In genomic region chr3:132654190-132654589, GRCh38 we compare ENCODE assay signal across 30 cellular contexts. TPM values are rescaled to one million over a fixed set of nuclear protein-coding genes. Genes with fewer than 3 reads are reported as not detected.
DNase-seq lines count a peak whose midpoint lies in the region; ATAC-seq, FAIRE-seq and TF ChIP-seq lines count a peak whose summit lies in the region.
"Had no signal": no experiment of that assay in that cellular context is flagged by ENCODE, and none has a peak within 500 bp of the region (broad histone marks: within the 10 kb centered on the region; RNA-seq: fewer than 3 reads in every experiment).

No MANE protein-coding gene starts in this region.

- CTCF ChIA-PET in K562 (lab: Yijun Ruan, JAX; ENCODE audit: low intra/inter-chr PET ratio) = no interaction called here
- CTCF ChIA-PET in activated CD4-positive, alpha-beta memory T cell treated with anti-CD3 and anti-CD28 coated beads for 36 hours (lab: Charles Lee) = interaction anchor here (2.8 kb wide), 1 partner anchor 12 kb away, joined by 14 read pairs; no protein-coding TSS in a partner anchor

- H3K4me1 Mint-ChIP-seq in activated CD4-positive, alpha-beta memory T cell treated with anti-CD3 and anti-CD28 coated beads for 36 hours (ENCODE audit: low read depth) = peaks cover 22% of the 10 kb centered on the region

- H3K79me2 ChIP-seq in K562 (ENCODE audit: control insufficient read depth, insufficient read depth, low read length) = 0 out of 3 replicates have a peak, but pooled peaks cover 1% of the 10 kb centered on the region

- H3K4me3 ChIP-seq in K562 (no peak overlapping the region), brain microvascular endothelial cell (ENCODE audit: low read depth, low read length) (no peak overlapping the region)
- H3K4me3 ChIP-seq: body of pancreas, dorsolateral prefrontal cortex, gastroesophageal sphincter, GM12878, hepatocyte, suprapubic skin had no signal

- intact Hi-C loops in K562 (cut with micrococcal nuclease) = loop anchor here (10.0 kb wide), 1 partner anchor 391 kb away; no protein-coding TSS in a partner anchor
- intact Hi-C loops in activated CD4-positive, alpha-beta memory T cell treated with anti-CD3 and anti-CD28 coated beads for 36 hours (cut with micrococcal nuclease) = loop anchor here (10.0 kb wide), 1 partner anchor 791 kb away; no protein-coding TSS in a partner anchor

- ATAC-seq in K562 = no peak; the same call in 2 of the 3 replicates
- ATAC-seq: activated CD4-positive, alpha-beta T cell treated with anti-CD3 and anti-CD28 coated beads for 36 hours; activated naive CD8-positive, alpha-beta T cell treated with anti-CD3 and anti-CD28 coated beads, Interleukin-2, amount 50 U/mL, for 24 hours; body of pancreas; gastroesophageal sphincter; GM12878; left colon; sciatic nerve had no signal

- H3K27ac Mint-ChIP-seq in activated CD4-positive, alpha-beta memory T cell treated with anti-CD3 and anti-CD28 coated beads for 36 hours = no peak overlapping the region
- H3K27ac Mint-ChIP-seq: activated CD4-positive, alpha-beta T cell treated with anti-CD3 and anti-CD28 coated beads for 36 hours; activated naive CD8-positive, alpha-beta T cell treated with anti-CD3 and anti-CD28 coated beads, Interleukin-2, amount 50 U/mL, for 24 hours; activated T-cell treated with anti-CD3 and anti-CD28 coated beads, Interleukin-2, amount 50 U/mL, for 24 hours had no signal

- H3K4me3 Mint-ChIP-seq in activated CD4-positive, alpha-beta memory T cell treated with anti-CD3 and anti-CD28 coated beads for 36 hours = no peak overlapping the region
- H3K4me3 Mint-ChIP-seq: activated CD4-positive, alpha-beta T cell treated with anti-CD3 and anti-CD28 coated beads for 36 hours; activated naive CD8-positive, alpha-beta T cell treated with anti-CD3 and anti-CD28 coated beads, Interleukin-2, amount 50 U/mL, for 24 hours; activated T-cell treated with anti-CD3 and anti-CD28 coated beads, Interleukin-2, amount 50 U/mL, for 24 hours; CD4-positive, CD25-positive, alpha-beta regulatory T cell had no signal

- no peak overlapping the region for H3K9ac ChIP-seq in K562 (ENCODE audit: insufficient read depth in 1 of 2, low read depth in 2 of 2, low read length in 2 of 2)

- in situ Hi-C loops in K562 (cut with MboI) (no loop called here), brain microvascular endothelial cell (cut with HindIII; ENCODE audit: low pct_ligation_motif_present, low sequenced_read_pairs) (no loop called here)

- H2AFZ ChIP-seq in K562 (ENCODE audit: low read depth, low read length) = no peak overlapping the region
- H2AFZ ChIP-seq: hepatocyte had no signal

- no TSS peak for BruUV-seq in K562 (replicated peaks; lab: Mats Ljungman, UMichigan)

- FAIRE-seq in K562 (lab: Jason Lieb, UNC) = no peak
- FAIRE-seq: GM12878 had no signal

- WGBS in K562 (ENCODE audit: insufficient coverage, low coverage, missing lambda C conversion rate) = 4% methylated on average over 2 of the region's 2 CpGs

- H3K36me3 Mint-ChIP-seq in activated CD4-positive, alpha-beta memory T cell treated with anti-CD3 and anti-CD28 coated beads for 36 hours = peaks cover 2% of the 10 kb centered on the region

- peak; percentile 62 for DNase-seq in NCI-H2107 treated with DMSO at 0.1 percent for 48 hours (lab: John Stamatoyannopoulos, UW; ENCODE audit: unreplicated experiment)
- no peak for DNase-seq in NCI-H2107 (lab: John Stamatoyannopoulos, UW)
- peak; percentile 44 for DNase-seq in NCI-H748 (lab: John Stamatoyannopoulos, UW; ENCODE audit: unreplicated experiment)
- peak in 2 of 4 experiments; percentile 5 to 31 for DNase-seq in K562 (ENCODE audit: extremely low read depth in 1 of 4, low spot score in 3 of 4)
- DNase-seq in activated T-cell treated with anti-CD3 and anti-CD28 coated beads, Interleukin-2, amount 50 U/mL, for 48 hours = no peak
- no peak for DNase-seq in brain microvascular endothelial cell
- no peak for DNase-seq in activated CD4-positive, alpha-beta T cell treated with anti-CD3 and anti-CD28 coated beads, Interleukin-2, amount 50 U/mL, for 48 hours
- no peak for DNase-seq in activated CD4-positive, alpha-beta memory T cell treated with anti-CD3 and anti-CD28 coated beads for 36 hours
- DNase-seq: 8988T; activated CD4-positive, alpha-beta T cell treated with anti-CD3 and anti-CD28 coated beads for 36 hours; activated naive CD8-positive, alpha-beta T cell treated with anti-CD3 and anti-CD28 coated beads, Interleukin-2, amount 50 U/mL, for 24 hours; activated T-cell treated with anti-CD3 and anti-CD28 coated beads, Interleukin-2, amount 50 U/mL, for 24 hours; body of pancreas; CD4-positive, CD25-positive, alpha-beta regulatory T cell; dorsolateral prefrontal cortex; Kasumi-1; left colon; NCI-H2171 treated with DMSO at 0.1 percent for 48 hours; NCI-H526; RPMI8226; stimulated activated CD4-positive, alpha-beta T cell treated with anti-CD3 and anti-CD28 coated beads, Interleukin-4, amount 100 ng/mL, for 24 hours; stimulated activated naive CD4-positive, alpha-beta T cell; T-helper 2 cell had no signal

- H3K27ac ChIP-seq in K562 (ENCODE audit: extremely low read depth, low read depth, low read length) (no peak overlapping the region), brain microvascular endothelial cell (no peak overlapping the region)
- H3K27ac ChIP-seq: body of pancreas, gastroesophageal sphincter, hepatocyte, suprapubic skin had no signal

- peak; percentile 35; the same call in 1 of the 2 replicates for TF ChIP-seq EP300 in K562 (IDR thresholded peaks at IDR 0.05; ENCODE audit: low read length)

- H3K9me1 ChIP-seq in K562 (ENCODE audit: control insufficient read depth, insufficient read depth, low read length) = no peaks in the 10 kb centered on the region

- no peak for TF ChIP-seq RAD21 in K562 (CRISPR knock-in tag; conservative IDR thresholded peaks at IDR 0.05 in 1 of 2, IDR thresholded peaks at IDR 0.05 in 1 of 2)

- no peak for TF ChIP-seq CTCF in K562 (IDR thresholded peaks at IDR 0.05 in 2 of 3, conservative IDR thresholded peaks at IDR 0.05 in 1 of 3; ENCODE audit: insufficient read depth in 2 of 3, low read depth in 1 of 3, low read length in 3 of 3)
- TF ChIP-seq CTCF in brain microvascular endothelial cell (IDR thresholded peaks at IDR 0.05; ENCODE audit: low read depth, low read length, missing control alignments) = no peak

- no peaks in the 10 kb centered on the region for H4K20me1 ChIP-seq in K562 (replicated peaks; ENCODE audit: control insufficient read depth, insufficient read depth, low read length)

- no peaks in the 10 kb centered on the region for H3K27me3 Mint-ChIP-seq in activated CD4-positive, alpha-beta memory T cell treated with anti-CD3 and anti-CD28 coated beads for 36 hours
- H3K27me3 Mint-ChIP-seq: activated CD4-positive, alpha-beta T cell treated with anti-CD3 and anti-CD28 coated beads for 36 hours; activated naive CD8-positive, alpha-beta T cell treated with anti-CD3 and anti-CD28 coated beads, Interleukin-2, amount 50 U/mL, for 24 hours; activated T-cell treated with anti-CD3 and anti-CD28 coated beads, Interleukin-2, amount 50 U/mL, for 24 hours; CD4-positive, CD25-positive, alpha-beta regulatory T cell had no signal

- H3K36me3 ChIP-seq in K562 (ENCODE audit: control insufficient read depth, insufficient read depth, low read length) (no peaks in the 10 kb centered on the region), brain microvascular endothelial cell (replicated peaks) (no peaks in the 10 kb centered on the region)
- H3K36me3 ChIP-seq: gastroesophageal sphincter, suprapubic skin had no signal

- TF ChIP-seq POLR2A in K562 (conservative IDR thresholded peaks at IDR 0.05) = no peak

- no peaks in the 10 kb centered on the region for H3K9me3 ChIP-seq in K562 (replicated peaks; ENCODE audit: control insufficient read depth, insufficient read depth, low read depth, low read length)
- H3K9me3 ChIP-seq: body of pancreas, gastroesophageal sphincter, suprapubic skin had no signal

- H3K9me3 Mint-ChIP-seq in activated CD4-positive, alpha-beta memory T cell treated with anti-CD3 and anti-CD28 coated beads for 36 hours = no peaks in the 10 kb centered on the region
- H3K9me3 Mint-ChIP-seq: activated naive CD8-positive, alpha-beta T cell treated with anti-CD3 and anti-CD28 coated beads, Interleukin-2, amount 50 U/mL, for 24 hours; activated T-cell treated with anti-CD3 and anti-CD28 coated beads, Interleukin-2, amount 50 U/mL, for 24 hours; CD4-positive, CD25-positive, alpha-beta regulatory T cell had no signal

- POLR2A ChIA-PET in K562 (lab: Yijun Ruan, JAX) = no interaction called here
- POLR2A ChIA-PET in activated CD4-positive, alpha-beta memory T cell treated with anti-CD3 and anti-CD28 coated beads for 36 hours (lab: Charles Lee) = no interaction called here

- H3K4me1 ChIP-seq in K562 (replicated peaks in 1 of 2; ENCODE audit: control insufficient read depth in 2 of 2, insufficient read depth in 2 of 2, low read length in 2 of 2) = no peaks in the 10 kb centered on the region; a peak in 2 of 5 replicates

- H3K27me3 ChIP-seq in K562 (ENCODE audit: control insufficient read depth in 2 of 2, insufficient read depth in 2 of 2, low read length in 2 of 2) = no peaks in the 10 kb centered on the region
- H3K27me3 ChIP-seq in brain microvascular endothelial cell (replicated peaks) = no peaks in the 10 kb centered on the region
- H3K27me3 ChIP-seq: body of pancreas, dorsolateral prefrontal cortex, gastroesophageal sphincter, hepatocyte, suprapubic skin had no signal

- no peak overlapping the region for H3K4me2 ChIP-seq in K562 (ENCODE audit: insufficient read depth, low read length)
- H3K4me2 ChIP-seq: hepatocyte had no signal

RNA-seq across cellular contexts. Expression of gene ACAD11, which starts 5.4 kb away (rescaled TPM):
- 18.5 and 26.7 TPM in 2 replicates for total RNA-seq in K562 (2011; cell fraction: chromatin; rRNA removed; ENCODE audit: low replicate concordance)
- total RNA-seq in K562 (2011; cell fraction: nucleolus; rRNA removed) = 9.3 and 9.8 TPM in 2 replicates
- 11.5 and 14.9 TPM in 2 replicates for total RNA-seq in K562 (2011; cell fraction: nucleoplasm; rRNA removed)
- total RNA-seq in K562 (2014; rRNA removed) = 4.0 and 6.0 TPM in 2 replicates
- 3.5 and 4.2 TPM in 2 replicates for total RNA-seq in K562 (2014; rRNA removed; fragmentation: Illumina TruSeq; extraction: Trizol)
- total RNA-seq in K562 (2015; rRNA removed; fragmentation: Illumina TruSeq; extraction: Trizol) = 3.8 and 4.3 TPM in 2 replicates
- 3.4 and 3.7 TPM in 2 replicates for total RNA-seq in K562 (2021)
- polyA plus RNA-seq in K562 (2011; rRNA removed) = 8.4 and 8.7 TPM in 2 replicates
- polyA plus RNA-seq in K562 (2011; cell fraction: cytosol; rRNA removed) = 1.3 and 2.6 TPM in 2 replicates
- polyA plus RNA-seq in K562 (2011; cell fraction: nucleus; rRNA removed) = 17.3 and 20.0 TPM in 2 replicates
- 3.3 and 7.8 TPM in 2 replicates for polyA plus RNA-seq in K562 (2012)
- 3.6 and 5.0 TPM in 2 replicates for polyA plus RNA-seq in K562 (2014; fragmentation: Illumina TruSeq; extraction: Trizol)
- polyA plus RNA-seq in K562 (2014; fragmentation: Nextera tagmentation; extraction: Ambion mirVana) = 1 to 10 TPM; 1.3 to 2.1 TPM
- 6.3 and 7.4 TPM in 2 replicates for polyA plus RNA-seq in K562 (2014; rRNA removed)
- polyA minus RNA-seq in K562 (2011; rRNA and poly(A)+ RNA removed) = 8.2 and 15.5 TPM in 2 replicates
- polyA minus RNA-seq in K562 (2011; cell fraction: cytosol; rRNA and poly(A)+ RNA removed) = 1.7 and 2.0 TPM in 2 replicates
- polyA minus RNA-seq in K562 (2011; cell fraction: nucleus; rRNA and poly(A)+ RNA removed) = 13.1 and 17.4 TPM in 2 replicates
- total RNA-seq in activated CD4-positive, alpha-beta memory T cell treated with anti-CD3 and anti-CD28 coated beads for 36 hours = 10 to 100 TPM; 11.2 to 13.8 TPM

RNA-seq across cellular contexts. Expression of gene UBA5, which starts 5.9 kb away (rescaled TPM):
- total RNA-seq in K562 (2011; cell fraction: chromatin; rRNA removed; ENCODE audit: low replicate concordance) = 21.8 and 67.7 TPM in 2 replicates
- 11.7 and 16.6 TPM in 2 replicates for total RNA-seq in K562 (2011; cell fraction: nucleolus; rRNA removed)
- total RNA-seq in K562 (2011; cell fraction: nucleoplasm; rRNA removed) = 29.8 and 40.5 TPM in 2 replicates
- total RNA-seq in K562 (2014; rRNA removed) (71.1 and 81.2 TPM in 2 replicates), K562 (2014; rRNA removed; fragmentation: Illumina TruSeq; extraction: Trizol) (27.6 and 32.8 TPM in 2 replicates), K562 (2015; rRNA removed; fragmentation: Illumina TruSeq; extraction: Trizol) (28.9 and 29.1 TPM in 2 replicates), K562 (2021) (32.1 and 36.6 TPM in 2 replicates)
- polyA plus RNA-seq in K562 (2011; rRNA removed) (41.4 and 53.9 TPM in 2 replicates), K562 (2014; fragmentation: Illumina TruSeq; extraction: Trizol) (28.0 and 29.4 TPM in 2 replicates), K562 (2014; fragmentation: Nextera tagmentation; extraction: Ambion mirVana) (1 to 10 TPM; 8.1 TPM), K562 (2014; rRNA removed) (60.5 and 78.6 TPM in 2 replicates)
- 14.2 and 20.0 TPM in 2 replicates for polyA plus RNA-seq in K562 (2011; cell fraction: cytosol; rRNA removed)
- 37.1 and 41.1 TPM in 2 replicates for polyA plus RNA-seq in K562 (2011; cell fraction: nucleus; rRNA removed)
- polyA plus RNA-seq in K562 (2012) = 36.1 and 37.5 TPM in 2 replicates
- polyA minus RNA-seq in K562 (2011; rRNA and poly(A)+ RNA removed) = 38.3 and 44.4 TPM in 2 replicates
- polyA minus RNA-seq in K562 (2011; cell fraction: cytosol; rRNA and poly(A)+ RNA removed) = 35.2 and 35.5 TPM in 2 replicates
- polyA minus RNA-seq in K562 (2011; cell fraction: nucleus; rRNA and poly(A)+ RNA removed) = 60.2 and 81.1 TPM in 2 replicates
- total RNA-seq in activated CD4-positive, alpha-beta memory T cell treated with anti-CD3 and anti-CD28 coated beads for 36 hours = 10 to 100 TPM; 50.4 to 58.3 TPM

RNA-seq across cellular contexts. Expression of gene ACKR4, which starts 57.1 kb away (rescaled TPM):
- total RNA-seq in K562 (2011; cell fraction: chromatin; rRNA removed; ENCODE audit: low replicate concordance) = not detected in 2 replicates
- not detected in 2 replicates for total RNA-seq in K562 (2011; cell fraction: nucleolus; rRNA removed)
- not detected in 2 replicates for total RNA-seq in K562 (2011; cell fraction: nucleoplasm; rRNA removed)
- not detected in 2 replicates for total RNA-seq in K562 (2014; rRNA removed)
- total RNA-seq in K562 (2014; rRNA removed; fragmentation: Illumina TruSeq; extraction: Trizol) = not detected in 2 replicates
- total RNA-seq in K562 (2015; rRNA removed; fragmentation: Illumina TruSeq; extraction: Trizol) = not detected in 2 replicates
- not detected in 2 replicates for total RNA-seq in K562 (2021)
- polyA plus RNA-seq in K562 (2011; rRNA removed) = 0.04 TPM in 1 of 2 replicates, not detected in the other
- not detected in 2 replicates for polyA plus RNA-seq in K562 (2011; cell fraction: cytosol; rRNA removed)
- polyA plus RNA-seq in K562 (2011; cell fraction: nucleus; rRNA removed) = 0.06 TPM in 1 of 2 replicates, not detected in the other
- polyA plus RNA-seq in K562 (2012) = 0.10 and 0.36 TPM in 2 replicates
- polyA plus RNA-seq in K562 (2014; fragmentation: Illumina TruSeq; extraction: Trizol) = not detected in 2 replicates
- polyA plus RNA-seq in K562 (2014; fragmentation: Nextera tagmentation; extraction: Ambion mirVana) = under 1 TPM in 1 of 2 experiments, not detected in 1; 0.06 TPM
- polyA plus RNA-seq in K562 (2014; rRNA removed) = not detected in 2 replicates
- polyA minus RNA-seq in K562 (2011; rRNA and poly(A)+ RNA removed) = not detected in 2 replicates
- polyA minus RNA-seq in K562 (2011; cell fraction: cytosol; rRNA and poly(A)+ RNA removed) = not detected in 2 replicates
- not detected in 2 replicates for polyA minus RNA-seq in K562 (2011; cell fraction: nucleus; rRNA and poly(A)+ RNA removed)
- not detected for total RNA-seq in activated CD4-positive, alpha-beta memory T cell treated with anti-CD3 and anti-CD28 coated beads for 36 hours
- total RNA-seq: cerebellum, Daoy had no signal

Comparison
In these comparisons a context has a peak if more than half of its experiments do, and no peak if none do; other contexts are left out.
1. DNase-seq: peak in NCI-H2107 treated with DMSO at 0.1 percent for 48 hours (single experiment) and NCI-H748 (single experiment); none in NCI-H2107 (single experiment), activated T-cell treated with anti-CD3 and anti-CD28 coated beads, Interleukin-2, amount 50 U/mL, for 48 hours (0 of 2), brain microvascular endothelial cell (single experiment), activated CD4-positive, alpha-beta T cell treated with anti-CD3 and anti-CD28 coated beads, Interleukin-2, amount 50 U/mL, for 48 hours (0 of 2) and activated CD4-positive, alpha-beta memory T cell treated with anti-CD3 and anti-CD28 coated beads for 36 hours (single experiment).